In genomic region chr5:158054388-158055092, GRCh38 we compare ENCODE assay signal across 19 cellular contexts.
DNase-seq lines count a peak whose midpoint lies in the region; ATAC-seq, FAIRE-seq and TF ChIP-seq lines count a peak whose summit lies in the region.
"Had no signal": no experiment of that assay in that cellular context is flagged by ENCODE, and none has a peak within 500 bp of the region (broad histone marks: within the 10 kb centered on the region; RNA-seq: fewer than 3 reads in every experiment).

No MANE protein-coding gene starts in this region.

- H3K27me3 ChIP-seq in keratinocyte (ENCODE audit: control insufficient read depth, extremely low read depth, insufficient read depth, low read length) (no peaks in the 10 kb centered on the region), mesenchymal stem cell (ENCODE audit: control insufficient read depth in 1 of 2, insufficient read depth in 1 of 2, low read length in 2 of 2) (peaks cover 8 to 20% of the 10 kb centered on the region in 2 experiments)

- dilution Hi-C loops in keratinocyte (cut with MboI; ENCODE audit: extremely low pct_ligation_motif_present, low sequenced_read_pairs), result no loop called here

- FAIRE-seq in keratinocyte (lab: Jason Lieb, UNC) (peak; percentile 78), urothelium cell line (lab: Jason Lieb, UNC) (no peak)
- FAIRE-seq: bronchial epithelial cell, D721Med had no signal

- H3K9me1 ChIP-seq in keratinocyte (ENCODE audit: control insufficient read depth, extremely low read depth, insufficient read depth, low read length), result no peaks in the 10 kb centered on the region

- POLR2A ChIA-PET in HEK293T (lab: Yijun Ruan, JAX), result no interaction called here

- peak overlapping the region in 1 of 3 experiments; percentile 28 for H3K4me3 ChIP-seq in keratinocyte (ENCODE audit: control insufficient read depth in 2 of 3, extremely low read depth in 1 of 3, insufficient read depth in 2 of 3, low read depth in 1 of 3, low read length in 3 of 3)
- no peak overlapping the region for H3K4me3 ChIP-seq in mesenchymal stem cell (ENCODE audit: insufficient read depth in 1 of 2, low read depth in 1 of 2, low read length in 2 of 2)
- H3K4me3 ChIP-seq: smooth muscle cell had no signal

- H3K79me2 ChIP-seq in keratinocyte (ENCODE audit: control insufficient read depth, insufficient read depth, low read length), result no peaks in the 10 kb centered on the region

- H3K27ac ChIP-seq in keratinocyte (ENCODE audit: control insufficient read depth, insufficient read depth, low read length) (peak overlapping the region; percentile 52), mesenchymal stem cell (ENCODE audit: low read length, poor library complexity, severe bottlenecking) (no peak overlapping the region)

- H3K9me3 ChIP-seq in keratinocyte (ENCODE audit: control insufficient read depth, low read depth, low read length) (no peaks in the 10 kb centered on the region), mesenchymal stem cell (ENCODE audit: control insufficient read depth, low read length) (no peaks in the 10 kb centered on the region)

- H3K79me1 ChIP-seq in mesenchymal stem cell (replicated peaks; ENCODE audit: low read length, poor library complexity, severe bottlenecking), result no peaks in the 10 kb centered on the region

- no peak overlapping the region for H3K4ac ChIP-seq in mesenchymal stem cell (ENCODE audit: low read depth in 1 of 2, low read length in 2 of 2)

- no peaks in the 10 kb centered on the region for H4K20me1 ChIP-seq in keratinocyte (ENCODE audit: control insufficient read depth, extremely low read depth, insufficient read depth, low read length)

- ATAC-seq in SK-N-SH treated with all-trans-retinoic acid at 6 μM for 48 hours (peak; percentile 81), HG02759 (IDR thresholded peaks at IDR 0.05; ENCODE audit: unreplicated experiment) (no peak)
- ATAC-seq: T-helper 17 cell, WTC11 had no signal

- no peak overlapping the region for H3K18ac ChIP-seq in mesenchymal stem cell (ENCODE audit: low read depth in 1 of 2, low read length in 2 of 2)

- no peak overlapping the region for H3K23ac ChIP-seq in mesenchymal stem cell (ENCODE audit: low read length in 2 of 2)

- H4K8ac ChIP-seq in mesenchymal stem cell (ENCODE audit: low read length), result no peak overlapping the region

- no peak overlapping the region for H3K9ac ChIP-seq in keratinocyte (ENCODE audit: control insufficient read depth, extremely low read depth, insufficient read depth, low read length)
- no peak overlapping the region for H3K9ac ChIP-seq in mesenchymal stem cell (ENCODE audit: low read length)

- H3K36me3 ChIP-seq in keratinocyte (ENCODE audit: control insufficient read depth in 2 of 2, extremely low read depth in 1 of 2, insufficient read depth in 2 of 2, low read length in 2 of 2) (no peaks in the 10 kb centered on the region), mesenchymal stem cell (ENCODE audit: control insufficient read depth in 1 of 2, insufficient read depth in 2 of 2, low read depth in 1 of 2, low read length in 2 of 2) (no peaks in the 10 kb centered on the region)

- intact Hi-C loops in posterior vena cava (cut with DNase I), result no loop called here

- DNase-seq in HEK293T (ENCODE audit: extremely low spot score), result peak; percentile 47
- no peak for DNase-seq in keratinocyte (ENCODE audit: low read depth, low spot score)
- DNase-seq in urothelium cell line (ENCODE audit: low spot score), result peak; percentile 46
- DNase-seq in posterior vena cava (ENCODE audit: low spot score), result no peak
- DNase-seq in mesenchymal stem cell, result no peak
- DNase-seq: activated naive CD8-positive, alpha-beta T cell treated with anti-CD3 and anti-CD28 coated beads, Interleukin-2, amount 10 ng/mL, durations not matched to agents 7 days and 5 days; dermis blood vessel endothelial cell; erythroblast; NCI-H1436; NCI-H446 treated with DMSO at 0.1 percent for 48 hours; SHP77 treated with DMSO at 0.1 percent for 48 hours; stimulated activated CD8-positive, alpha-beta memory T cell treated with anti-CD3 and anti-CD28 coated beads, Interleukin-4, amount 100 ng/mL, for 48 hours; T-helper 17 cell had no signal

- H2BK12ac ChIP-seq in mesenchymal stem cell (ENCODE audit: low read length in 2 of 2), result no peak overlapping the region

- no peak overlapping the region for H4K91ac ChIP-seq in mesenchymal stem cell (ENCODE audit: low read length)

- H3K14ac ChIP-seq in mesenchymal stem cell (ENCODE audit: low read length in 2 of 2), result no peak overlapping the region

- no peak overlapping the region for H2BK120ac ChIP-seq in mesenchymal stem cell (ENCODE audit: low read depth, low read length)

- CTCF ChIA-PET in HEK293T (lab: Yijun Ruan, JAX), result interaction anchor here (0.6 to 1.9 kb wide), 4 partner anchors 17 to 298 kb away, joined by 3 to 12 read pairs (median 6); no protein-coding TSS in a partner anchor

- WGBS in mesenchymal stem cell, result 44% methylated on average over 6 of the region's 7 CpGs

- H2BK5ac ChIP-seq in mesenchymal stem cell (ENCODE audit: low read depth, low read length, poor library complexity, severe bottlenecking), result no peak overlapping the region

- TF ChIP-seq CTCF in keratinocyte (optimal IDR thresholded peaks at IDR 0.05 in 1 of 3, IDR thresholded peaks at IDR 0.05 in 1 of 3, conservative IDR thresholded peaks at IDR 0.05 in 1 of 3; ENCODE audit: extremely low read depth in 1 of 3, insufficient read depth in 2 of 3, low read length in 3 of 3), result no peak

- H2AFZ ChIP-seq in keratinocyte (ENCODE audit: control insufficient read depth, low read length), result no peak overlapping the region
- no peak overlapping the region for H2AFZ ChIP-seq in mesenchymal stem cell (ENCODE audit: low read depth, low read length)

- H2AK5ac ChIP-seq in mesenchymal stem cell (ENCODE audit: low read length, severe bottlenecking), result no peak overlapping the region

- no peak overlapping the region for H2BK15ac ChIP-seq in mesenchymal stem cell (ENCODE audit: low read depth, poor library complexity, severe bottlenecking)

- H3K4me2 ChIP-seq in keratinocyte (ENCODE audit: control insufficient read depth, extremely low read depth, insufficient read depth, low read depth, low read length) (peak overlapping the region; percentile 60), mesenchymal stem cell (ENCODE audit: low read length, poor library complexity, severe bottlenecking) (no peak overlapping the region)
- H3K4me2 ChIP-seq: smooth muscle cell had no signal

- H3K4me1 ChIP-seq in keratinocyte (ENCODE audit: control insufficient read depth, extremely low read depth, insufficient read depth, low read length) (peaks cover 57% of the 10 kb centered on the region), mesenchymal stem cell (ENCODE audit: control insufficient read depth, insufficient read depth, low read depth, low read length) (no peaks in the 10 kb centered on the region)

TF ChIP-seq in HEK293T, 16 proteins besides CTCF, POLR2A, EP300 and RAD21:
- no peak for TF ChIP-seq SP1 (IDR thresholded peaks at IDR 0.05)
- 0 out of 2 replicates have a peak, but pooled peaks have one; percentile 61 for TF ChIP-seq CTBP1 (IDR thresholded peaks at IDR 0.05; ENCODE audit: borderline replicate concordance)
- TF ChIP-seq PKNOX1 (IDR thresholded peaks at IDR 0.05), result peak; percentile 82
- no peak for TF ChIP-seq SUZ12 (IDR thresholded peaks at IDR 0.05)
- no peak for TF ChIP-seq BHLHE40 (IDR thresholded peaks at IDR 0.05; ENCODE audit: borderline replicate concordance)
TF ChIP-seq in HEK293T: peak in this region for 2.

TF ChIP-seq in SK-N-SH treated with all-trans-retinoic acid at 6 μM for 48 hours, 23 proteins besides CTCF, POLR2A, EP300 and RAD21 (continues in another document):
- TF ChIP-seq OSR1 (CRISPR knock-in tag; IDR thresholded peaks at IDR 0.05) (no peak), RARB (CRISPR knock-in tag; IDR thresholded peaks at IDR 0.05) (no peak), TSHZ2 (CRISPR knock-in tag; IDR thresholded peaks at IDR 0.05) (peak; percentile 89), GLIS3 (CRISPR knock-in tag; IDR thresholded peaks at IDR 0.05) (peak; percentile 94), ESRRG (CRISPR knock-in tag; IDR thresholded peaks at IDR 0.05) (no peak), ISL1 (CRISPR knock-in tag; IDR thresholded peaks at IDR 0.05) (peak; percentile 99), PPARA (CRISPR knock-in tag; IDR thresholded peaks at IDR 0.05; ENCODE audit: borderline replicate concordance) (no peak), POU6F1 (CRISPR knock-in tag; IDR thresholded peaks at IDR 0.05; ENCODE audit: borderline replicate concordance, low read depth) (peak; percentile 88; the same call in 1 of the 2 replicates)

Comparison
In these comparisons a context has a peak if more than half of its experiments do, and no peak if none do; other contexts are left out.
1. DNase-seq: peak in HEK293T (single experiment) and urothelium cell line (single experiment); none in keratinocyte (single experiment), posterior vena cava (single experiment) and mesenchymal stem cell (single experiment).